In genomic region chr2:11133238-11133935, GRCh38 we compare ENCODE assay signal across 8 cellular contexts.
DNase-seq lines count a peak whose midpoint lies in the region; ATAC-seq and TF ChIP-seq lines count a peak whose summit lies in the region.

No MANE protein-coding gene starts in this region.

- H3K9me3 Mint-ChIP-seq in activated naive CD8-positive, alpha-beta T cell (ENCODE audit: low read depth) = no peaks in the 10 kb centered on the region
- no peaks in the 10 kb centered on the region for H3K9me3 Mint-ChIP-seq in stimulated activated memory B cell treated with anti-CD40 and anti-IgM and Interleukin-4, amounts not matched to agents 10 μg/mL and 1 μg/mL and 100 μg/mL, for 72 hours

- peak overlapping the region; percentile 50 for H3K27ac Mint-ChIP-seq in activated naive CD8-positive, alpha-beta T cell
- H3K27ac Mint-ChIP-seq in stimulated activated memory B cell treated with anti-CD40 and anti-IgM and Interleukin-4, amounts not matched to agents 10 μg/mL and 1 μg/mL and 100 μg/mL, for 72 hours = peak overlapping the region; percentile 79

- H3K4me3 ChIP-seq in HL-60 (replicated peaks; ENCODE audit: insufficient read depth, low read length) = no peak overlapping the region; the same call in 1 of the 2 replicates
- H3K4me3 ChIP-seq in iPS-15b (ENCODE audit: low read depth, low read length) = peak overlapping the region; percentile 55

- peak overlapping the region; percentile 37 for H3K27ac ChIP-seq in HL-60 (replicated peaks)

- H3K36me3 ChIP-seq in iPS-15b (ENCODE audit: control insufficient read depth, insufficient read depth, low read length) = no peaks in the 10 kb centered on the region

- no peak for DNase-seq in HL-60 (ENCODE audit: low read depth in 1 of 2, low spot score in 1 of 2)
- DNase-seq in NCI-H2196 (lab: John Stamatoyannopoulos, UW; ENCODE audit: unreplicated experiment) = no peak
- DNase-seq in NCI-H2081 treated with DMSO at 0.1 percent for 48 hours (lab: John Stamatoyannopoulos, UW) = no peak
- DNase-seq in activated CD4-positive, alpha-beta T cell treated with anti-CD3 and anti-CD28 coated beads for 48 hours = no peak

- H3K36me3 Mint-ChIP-seq in activated naive CD8-positive, alpha-beta T cell = no peaks in the 10 kb centered on the region
- no peaks in the 10 kb centered on the region for H3K36me3 Mint-ChIP-seq in stimulated activated memory B cell treated with anti-CD40 and anti-IgM and Interleukin-4, amounts not matched to agents 10 μg/mL and 1 μg/mL and 100 μg/mL, for 72 hours

- peaks cover 24% of the 10 kb centered on the region for H3K4me1 Mint-ChIP-seq in activated naive CD8-positive, alpha-beta T cell (ENCODE audit: low read depth)
- H3K4me1 Mint-ChIP-seq in stimulated activated memory B cell treated with anti-CD40 and anti-IgM and Interleukin-4, amounts not matched to agents 10 μg/mL and 1 μg/mL and 100 μg/mL, for 72 hours = peaks cover 27% of the 10 kb centered on the region

- H3K9me3 ChIP-seq in iPS-15b (ENCODE audit: control insufficient read depth, insufficient read depth, low read length) = no peaks in the 10 kb centered on the region

- no peak for TF ChIP-seq CTCF in HL-60 (IDR thresholded peaks at IDR 0.05; ENCODE audit: insufficient read depth, low read length)

- H3K27me3 ChIP-seq in HL-60 (ENCODE audit: insufficient read depth, poor library complexity, severe bottlenecking) (peaks cover 3% of the 10 kb centered on the region), iPS-15b (ENCODE audit: control insufficient read depth, insufficient read depth, low read length) (peaks cover 4% of the 10 kb centered on the region)

- peak overlapping the region; percentile 88 for H3K4me3 Mint-ChIP-seq in activated naive CD8-positive, alpha-beta T cell
- peak overlapping the region; percentile 93 for H3K4me3 Mint-ChIP-seq in stimulated activated memory B cell treated with anti-CD40 and anti-IgM and Interleukin-4, amounts not matched to agents 10 μg/mL and 1 μg/mL and 100 μg/mL, for 72 hours

- H3K9ac ChIP-seq in iPS-15b (ENCODE audit: low read depth, low read length) = peak overlapping the region; percentile 40

- no peaks in the 10 kb centered on the region for H3K4me1 ChIP-seq in iPS-15b (ENCODE audit: control insufficient read depth, insufficient read depth, low read length)

- H3K27me3 Mint-ChIP-seq in activated naive CD8-positive, alpha-beta T cell = peaks cover 7% of the 10 kb centered on the region
- peaks cover 10% of the 10 kb centered on the region for H3K27me3 Mint-ChIP-seq in stimulated activated memory B cell treated with anti-CD40 and anti-IgM and Interleukin-4, amounts not matched to agents 10 μg/mL and 1 μg/mL and 100 μg/mL, for 72 hours

- ATAC-seq in stimulated activated memory B cell treated with anti-CD40 and anti-IgM and Interleukin-4, amounts not matched to agents 10 μg/mL and 1 μg/mL and 100 μg/mL, for 72 hours = no peak
- ATAC-seq in HG03139 (IDR thresholded peaks at IDR 0.05; ENCODE audit: unreplicated experiment) = no peak
